In the genomic region with DNA sequence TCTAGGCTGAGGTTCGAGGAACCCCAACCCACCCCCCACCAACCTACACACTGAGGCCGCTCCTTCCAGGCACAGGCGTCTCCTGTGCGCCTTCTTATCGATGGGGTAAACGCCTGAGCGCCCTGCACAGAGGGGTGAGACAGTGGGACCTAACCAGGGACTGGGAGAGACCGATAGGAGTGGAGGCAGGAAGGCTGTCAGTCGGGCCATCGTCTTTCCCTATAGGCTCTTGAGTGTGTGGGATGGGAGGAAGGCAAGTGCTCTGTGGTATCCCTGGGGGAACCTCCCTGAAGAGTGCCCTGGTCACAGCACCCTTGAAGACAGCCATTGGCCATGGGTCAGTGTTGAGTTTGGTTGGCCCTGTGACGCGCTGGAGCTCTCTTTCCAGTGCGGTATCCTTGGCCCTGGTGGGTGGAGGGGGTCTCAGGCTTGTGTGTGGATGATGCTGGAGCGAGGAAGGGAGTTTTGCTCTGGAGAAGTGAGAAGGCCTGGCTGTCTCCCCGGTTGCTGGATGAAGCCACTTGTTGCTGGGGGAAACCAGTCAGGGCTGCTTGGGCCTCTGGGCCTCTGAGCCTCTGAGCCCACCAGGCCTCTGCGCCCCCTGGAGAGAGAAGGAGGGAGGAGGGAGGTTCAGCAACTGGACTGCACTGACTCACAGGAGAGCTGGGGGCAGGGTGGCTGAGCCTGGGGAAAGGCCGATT, we compare ENCODE assay signal across 12 cellular contexts. TPM values are rescaled to one million over a fixed set of nuclear protein-coding genes. Genes with fewer than 3 reads are reported as not detected.
DNase-seq lines count a peak whose midpoint lies in the region; ATAC-seq and TF ChIP-seq lines count a peak whose summit lies in the region.
"Had no signal": no experiment of that assay in that cellular context is flagged by ENCODE, and none has a peak within 500 bp of the region (broad histone marks: within the 10 kb centered on the region; RNA-seq: fewer than 3 reads in every experiment).

No MANE protein-coding gene starts in this region.

- H3K27ac ChIP-seq in mucosa of rectum (ENCODE audit: low read depth in 2 of 2, low read length in 2 of 2) (peak overlapping the region; percentile 17 to 99), upper lobe of left lung (peak overlapping the region; percentile 21 to 98 (median 90)), SK-N-SH (ENCODE audit: low read depth in 2 of 2, low read length in 1 of 2) (no peak overlapping the region)
- H3K27ac ChIP-seq: 22Rv1 had no signal

- H3K9ac ChIP-seq in mucosa of rectum (ENCODE audit: low read depth in 1 of 2, low read length in 2 of 2) (peak overlapping the region in 1 of 2 donors; percentile 97), SK-N-SH (no peak overlapping the region)

- POLR2A ChIA-PET in SK-N-SH (lab: Yijun Ruan, JAX) = no interaction called here

- no peak for TF ChIP-seq POLR2A in upper lobe of left lung (IDR thresholded peaks at IDR 0.05)

- no peaks in the 10 kb centered on the region for H3K36me3 ChIP-seq in mucosa of rectum (ENCODE audit: control insufficient read depth in 2 of 2, insufficient read depth in 2 of 2, low read length in 2 of 2)
- no peaks in the 10 kb centered on the region for H3K36me3 ChIP-seq in upper lobe of left lung
- H3K36me3 ChIP-seq in SK-N-SH (replicated peaks in 1 of 2; ENCODE audit: control insufficient read depth in 1 of 2, insufficient read depth in 2 of 2, low read length in 1 of 2) = no peaks in the 10 kb centered on the region

- H3K9me3 ChIP-seq in mucosa of rectum (ENCODE audit: control insufficient read depth in 2 of 2, low read length in 2 of 2) = no peaks in the 10 kb centered on the region
- H3K9me3 ChIP-seq in upper lobe of left lung = peaks cover 0 to 7% (median 1%) of the 10 kb centered on the region in 4 donors
- peaks cover 10% of the 10 kb centered on the region; the same call in 1 of the 2 replicates for H3K9me3 ChIP-seq in SK-N-SH

- no peak for TF ChIP-seq RAD21 in SK-N-SH (IDR thresholded peaks at IDR 0.05; ENCODE audit: low read length)

- H3K4me1 ChIP-seq in mucosa of rectum (ENCODE audit: control insufficient read depth in 2 of 2, insufficient read depth in 2 of 2, low read length in 2 of 2) (peaks cover 30 to 45% of the 10 kb centered on the region in 2 donors), upper lobe of left lung (peaks cover 14 to 53% (median 35%) of the 10 kb centered on the region in 4 donors), SK-N-SH (ENCODE audit: control insufficient read depth in 1 of 2, insufficient read depth in 2 of 2, low read depth in 1 of 2, low read length in 1 of 2) (peaks cover 0 to 11% of the 10 kb centered on the region in 2 experiments; a peak in 1 of 4 replicates)

- no peaks in the 10 kb centered on the region for H3K79me2 ChIP-seq in SK-N-SH (ENCODE audit: insufficient read depth)

- ATAC-seq in upper lobe of left lung (ENCODE audit: low FRiP score in 2 of 2) (no peak), GM18873 (IDR thresholded peaks at IDR 0.05; ENCODE audit: low FRiP score, unreplicated experiment) (no peak), GM21786 (IDR thresholded peaks at IDR 0.05; ENCODE audit: unreplicated experiment) (no peak)
- ATAC-seq: mucosa of descending colon had no signal

- H3K9me2 ChIP-seq in SK-N-SH = no peaks in the 10 kb centered on the region

- H3K4me3 ChIP-seq in fibroblast of mammary gland (ENCODE audit: control insufficient read depth, low read depth, low read length) (no peak overlapping the region), mucosa of rectum (ENCODE audit: low read length in 2 of 2) (peak overlapping the region; percentile 48 to 55), upper lobe of left lung (peak overlapping the region in 3 of 4 donors; percentile 57 to 70 (median 70)), SK-N-SH (ENCODE audit: low read depth in 2 of 2, low read length in 1 of 2) (no peak overlapping the region)
- H3K4me3 ChIP-seq: mucosa of descending colon had no signal

- peak; percentile 28 for DNase-seq in DMS 273 (lab: John Stamatoyannopoulos, UW; ENCODE audit: unreplicated experiment)
- DNase-seq in DMS 273 treated with DMSO at 0.1 percent for 48 hours (lab: John Stamatoyannopoulos, UW) = no peak
- peak; percentile 40 for DNase-seq in fibroblast of mammary gland (ENCODE audit: low read depth)
- peak; percentile 10 to 30 for DNase-seq in upper lobe of left lung
- no peak for DNase-seq in SK-N-SH
- DNase-seq: activated CD4-positive, alpha-beta T cell treated with anti-CD3 and anti-CD28 coated beads for 1 hour; activated gamma-delta T cell treated with Interleukin-2 at 50 U/mL for 16 hours had no signal

- TF ChIP-seq CTCF in fibroblast of mammary gland (conservative IDR thresholded peaks at IDR 0.05; ENCODE audit: control insufficient read depth, insufficient read depth, low read depth, low read length) (peak; percentile 26), upper lobe of left lung (IDR thresholded peaks at IDR 0.05) (no peak), SK-N-SH (IDR thresholded peaks at IDR 0.05) (no peak)

- H2AFZ ChIP-seq in SK-N-SH (ENCODE audit: low read depth) = no peak overlapping the region

- TF ChIP-seq EP300 in upper lobe of left lung (IDR thresholded peaks at IDR 0.05) (no peak), SK-N-SH (IDR thresholded peaks at IDR 0.05; ENCODE audit: borderline replicate concordance in 1 of 2, low read depth in 1 of 2, low read length in 1 of 2) (no peak)

- CTCF ChIA-PET in SK-N-SH (lab: Yijun Ruan, JAX) = interaction anchor here (0.7 to 6.3 kb wide), 7 partner anchors 10 to 66 kb away, joined by 3 to 30 read pairs (median 4); a partner anchor contains a TSS

- 44 to 53% methylated on average over 17 of the region's 17 CpGs for WGBS in upper lobe of left lung, 2 donors
- WGBS in SK-N-SH (ENCODE audit: low lambda C conversion rate) = 49% methylated on average over 17 of the region's 17 CpGs

- no peaks in the 10 kb centered on the region for H4K20me1 ChIP-seq in SK-N-SH (ENCODE audit: insufficient read depth)

- H3K4me2 ChIP-seq in SK-N-SH = no peak overlapping the region

- peaks cover 3% of the 10 kb centered on the region for H3F3A ChIP-seq in SK-N-SH (replicated peaks; ENCODE audit: insufficient read depth)

- H3K27me3 ChIP-seq in mucosa of rectum (ENCODE audit: control insufficient read depth in 2 of 2, insufficient read depth in 2 of 2, low read length in 2 of 2) (no peaks in the 10 kb centered on the region), upper lobe of left lung (peaks cover 0 to 27% (median 9%) of the 10 kb centered on the region in 4 donors), SK-N-SH (ENCODE audit: insufficient read depth) (no peaks in the 10 kb centered on the region)

TF ChIP-seq in SK-N-SH, 30 proteins besides CTCF, POLR2A, EP300 and RAD21 (continues in another document):
- TF ChIP-seq, protein P1, sequence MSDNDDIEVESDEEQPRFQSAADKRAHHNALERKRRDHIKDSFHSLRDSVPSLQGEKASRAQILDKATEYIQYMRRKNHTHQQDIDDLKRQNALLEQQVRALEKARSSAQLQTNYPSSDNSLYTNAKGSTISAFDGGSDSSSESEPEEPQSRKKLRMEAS (IDR thresholded peaks at IDR 0.05; ENCODE audit: low read depth) = no peak
- no peak for TF ChIP-seq FOXM1 (IDR thresholded peaks at IDR 0.05; ENCODE audit: low read depth)
- TF ChIP-seq NFIC (IDR thresholded peaks at IDR 0.05; ENCODE audit: borderline replicate concordance) = no peak
- no peak for TF ChIP-seq ELF1 (IDR thresholded peaks at IDR 0.05)
- no peak for TF ChIP-seq EZH2phosphoT487 (IDR thresholded peaks at IDR 0.05; ENCODE audit: borderline replicate concordance, low read depth)
- TF ChIP-seq GABPA (IDR thresholded peaks at IDR 0.05; ENCODE audit: low read depth) = no peak
- TF ChIP-seq YY1 (IDR thresholded peaks at IDR 0.05; ENCODE audit: low read depth) = no peak
- TF ChIP-seq TAF1 (IDR thresholded peaks at IDR 0.05; ENCODE audit: borderline replicate concordance, low read depth, low read length) = no peak
- TF ChIP-seq JUND (IDR thresholded peaks at IDR 0.05) = no peak
- TF ChIP-seq GATA2 (CRISPR knock-in tag; IDR thresholded peaks at IDR 0.05) = no peak
- TF ChIP-seq, protein P2, sequence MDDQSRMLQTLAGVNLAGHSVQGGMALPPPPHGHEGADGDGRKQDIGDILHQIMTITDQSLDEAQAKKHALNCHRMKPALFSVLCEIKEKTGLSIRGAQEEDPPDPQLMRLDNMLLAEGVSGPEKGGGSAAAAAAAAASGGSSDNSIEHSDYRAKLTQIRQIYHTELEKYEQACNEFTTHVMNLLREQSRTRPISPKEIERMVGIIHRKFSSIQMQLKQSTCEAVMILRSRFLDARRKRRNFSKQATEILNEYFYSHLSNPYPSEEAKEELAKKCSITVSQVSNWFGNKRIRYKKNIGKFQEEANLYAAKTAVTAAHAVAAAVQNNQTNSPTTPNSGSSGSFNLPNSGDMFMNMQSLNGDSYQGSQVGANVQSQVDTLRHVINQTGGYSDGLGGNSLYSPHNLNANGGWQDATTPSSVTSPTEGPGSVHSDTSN (IDR thresholded peaks at IDR 0.05) = no peak

RNA-seq across cellular contexts. Expression of a gene that starts 1.7 kb away (rescaled TPM):
- total RNA-seq in upper lobe of left lung = 10 to 100 TPM; 50.7 to 88.4 (median 56.4) TPM
- polyA plus RNA-seq in SK-N-SH (2012; rRNA removed) = not detected in 2 replicates
- 0.03 TPM in 1 of 2 replicates, not detected in the other for polyA plus RNA-seq in SK-N-SH (2012; cell fraction: cytosol; rRNA removed)
- polyA plus RNA-seq in SK-N-SH (2012; cell fraction: nucleus; rRNA removed) = not detected in 2 replicates

RNA-seq across cellular contexts. Expression of a gene that starts 32.9 kb away (rescaled TPM):
- total RNA-seq in upper lobe of left lung = 10 to 100 TPM; 10.7 to 26.5 (median 18.0) TPM
- polyA plus RNA-seq in SK-N-SH (2012; rRNA removed) = not detected in 2 replicates
- polyA plus RNA-seq in SK-N-SH (2012; cell fraction: cytosol; rRNA removed) = not detected in 2 replicates
- not detected in 2 replicates for polyA plus RNA-seq in SK-N-SH (2012; cell fraction: nucleus; rRNA removed)

Comparison
In these comparisons a context has a peak if more than half of its experiments do, and no peak if none do; other contexts are left out.
1. DNase-seq: peak in DMS 273 (single experiment), fibroblast of mammary gland (single experiment) and upper lobe of left lung (2 of 2); none in DMS 273 treated with DMSO at 0.1 percent for 48 hours (single experiment) and SK-N-SH (single experiment).
2. H3K4me3 ChIP-seq: peak in mucosa of rectum (2 of 2) and upper lobe of left lung (3 of 4); none in fibroblast of mammary gland (single experiment) and SK-N-SH (0 of 2).
3. H3K27ac ChIP-seq: peak in mucosa of rectum (2 of 2) and upper lobe of left lung (4 of 4); none in SK-N-SH (0 of 2).